ENCODE assay signal across 1 cellular context in the genomic region with DNA sequence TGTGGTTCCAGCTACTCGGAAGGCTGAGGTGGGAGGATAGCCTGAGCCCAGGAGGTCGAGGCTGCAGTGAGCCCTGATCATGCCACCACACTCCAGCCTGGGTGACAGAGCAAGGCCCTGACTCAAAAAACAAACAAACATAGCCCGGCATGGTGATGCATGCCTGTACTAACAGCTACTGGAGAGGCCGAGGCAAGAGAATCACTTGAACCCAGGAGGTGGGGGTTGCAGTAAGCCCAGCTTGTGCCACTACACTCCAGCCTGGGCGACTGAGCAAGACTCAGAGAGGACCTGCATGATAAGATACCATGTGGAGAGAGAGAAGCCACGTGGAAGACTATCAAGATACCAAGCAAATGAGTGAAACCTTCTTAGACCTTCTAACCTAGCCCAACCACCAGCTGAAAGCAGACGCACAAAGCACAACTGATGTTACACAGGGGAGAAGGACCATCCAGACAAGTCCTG.
TF ChIP-seq lines count a peak whose summit lies in the region.

No MANE protein-coding gene starts in this region.

TF ChIP-seq in IMR-90, 13 proteins besides CTCF, POLR2A, EP300 and RAD21:
- peak; percentile 82 for TF ChIP-seq MXI1 (IDR thresholded peaks at IDR 0.05; ENCODE audit: borderline replicate concordance, low read depth, low read length)
- TF ChIP-seq BHLHE40 (IDR thresholded peaks at IDR 0.05; ENCODE audit: low read depth, low read length) = no peak
- TF ChIP-seq FOS (IDR thresholded peaks at IDR 0.05; ENCODE audit: low read depth, low read length) = peak; percentile 74
